Comparison of ENCODE assay signal across 32 cellular contexts in the genomic region with DNA sequence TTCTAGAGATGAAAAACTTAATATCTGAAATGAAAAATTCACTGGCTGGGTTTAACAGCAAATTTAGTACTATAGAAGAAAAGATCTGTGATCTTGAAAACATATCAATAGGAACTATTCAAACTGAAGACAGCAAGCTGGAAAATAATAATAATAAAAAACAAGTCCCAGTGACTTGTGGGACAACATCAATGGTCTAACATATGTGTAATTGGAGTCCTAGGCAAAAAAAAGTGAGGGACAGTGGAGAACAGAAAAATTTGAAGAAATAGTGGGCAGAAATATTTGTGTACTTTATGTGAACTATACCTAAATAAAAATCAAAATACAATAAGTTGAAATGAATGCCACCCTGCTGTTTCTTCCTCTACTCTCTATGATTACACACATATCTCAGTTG. TPM values are rescaled to one million over a fixed set of nuclear protein-coding genes. Genes with fewer than 3 reads are reported as not detected.
"Had no signal": no experiment of that assay in that cellular context is flagged by ENCODE, and none has a peak within 500 bp of the region (broad histone marks: within the 10 kb centered on the region; RNA-seq: fewer than 3 reads in every experiment).

No MANE protein-coding gene starts in this region.

- H2AFZ ChIP-seq: neural progenitor cell, parathyroid adenoma had no signal

- H3K9ac ChIP-seq: neural progenitor cell, parathyroid adenoma had no signal

- H3K27me3 ChIP-seq: neural progenitor cell, ovary, spleen, suprapubic skin, testis, transverse colon, upper lobe of right lung, uterus had no signal

- DNase-seq: natural killer cell; occipital lobe; ovary; posterior cingulate gyrus; psoas muscle; right cardiac atrium; spleen; stimulated activated CD4-positive, alpha-beta T cell treated with anti-CD3 and anti-CD28 coated beads, Interleukin-12 subunit alpha, Interleukin-12 subunit beta, amount 100 ng/mL, for 4 hours; stimulated activated CD4-positive, alpha-beta T cell treated with anti-CD3 and anti-CD28 coated beads, Interleukin-1b, Interleukin-23, amount 100 ng/mL, for 48 hours; stimulated activated CD4-positive, alpha-beta T cell treated with anti-CD3 and anti-CD28 coated beads, Interleukin-4, amount 100 ng/mL, for 1 hour; stimulated activated CD4-positive, alpha-beta T cell treated with anti-CD3 and anti-CD28 coated beads, Interleukin-4, amount 100 ng/mL, for 4 hours; stimulated activated CD8-positive, alpha-beta memory T cell treated with anti-CD3 and anti-CD28 coated beads, Interleukin-4, amount 100 ng/mL, for 48 hours; stimulated activated naive CD4-positive, alpha-beta T cell; stimulated activated naive CD8-positive, alpha-beta T cell treated with anti-CD3 and anti-CD28 coated beads, Interleukin-15, amount 100 ng/mL, for 72 hours; stimulated activated naive CD8-positive, alpha-beta T cell treated with anti-CD3 and anti-CD28 coated beads, Interleukin-15, Interleukin-2, amounts not matched to agents 100 U/mL and 50 U/mL, for 24 hours; substantia nigra; testis; tibial artery; transverse colon; upper lobe of right lung; uterus had no signal

- H3K4me1 ChIP-seq: neural progenitor cell, parathyroid adenoma, psoas muscle, spleen, suprapubic skin, testis, tibial artery, transverse colon, upper lobe of right lung, uterus had no signal

- H3K27ac ChIP-seq: neural progenitor cell, ovary, parathyroid adenoma, psoas muscle, spleen, suprapubic skin, testis, tibial artery, transverse colon, upper lobe of right lung, uterus had no signal

- H3K4me2 ChIP-seq: neural progenitor cell, smooth muscle cell had no signal

- H3K9me3 ChIP-seq: ovary, psoas muscle, testis, upper lobe of right lung had no signal

- H3K79me2 ChIP-seq: parathyroid adenoma had no signal

- H3K4me3 ChIP-seq: neural progenitor cell, ovary, psoas muscle, skin epidermis, smooth muscle cell, spleen, suprapubic skin, testis, tibial artery, transverse colon, upper lobe of right lung, uterus had no signal

- H3K36me3 ChIP-seq: neural progenitor cell, ovary, spleen, suprapubic skin, tibial artery, transverse colon, upper lobe of right lung, uterus had no signal

RNA-seq across cellular contexts. Expression of a gene that starts 2.4 kb away (rescaled TPM):
- total RNA-seq: natural killer cell, occipital lobe, ovary, progenitor cell of endocrine pancreas, psoas muscle, renal cortical epithelial cell, right cardiac atrium, sciatic nerve, smooth muscle cell, spleen, testis, transverse colon, upper lobe of right lung, urinary bladder, uterus had no signal
- polyA plus RNA-seq: neural cell, ovary, psoas muscle, right cardiac atrium, smooth muscle cell, urinary bladder had no signal

RNA-seq across cellular contexts. Expression of a gene that starts 25.8 kb away (rescaled TPM):
- total RNA-seq: natural killer cell, occipital lobe, osteoblast, ovary, psoas muscle, renal cortical epithelial cell, right cardiac atrium, sciatic nerve, smooth muscle cell, spleen, suprapubic skin, testis, upper lobe of right lung, urinary bladder, uterus had no signal
- polyA plus RNA-seq: neural cell, ovary, psoas muscle, right cardiac atrium, smooth muscle cell, spleen had no signal

RNA-seq across cellular contexts. Expression of a gene that starts 30.8 kb away (rescaled TPM):
- total RNA-seq: natural killer cell, occipital lobe, osteoblast, ovary, progenitor cell of endocrine pancreas, psoas muscle, renal cortical epithelial cell, right cardiac atrium, sciatic nerve, smooth muscle cell, spleen, transverse colon, upper lobe of right lung, urinary bladder, uterus had no signal
- polyA plus RNA-seq: neural cell, ovary, psoas muscle, right cardiac atrium, smooth muscle cell, spleen, urinary bladder had no signal
